In the genomic region with DNA sequence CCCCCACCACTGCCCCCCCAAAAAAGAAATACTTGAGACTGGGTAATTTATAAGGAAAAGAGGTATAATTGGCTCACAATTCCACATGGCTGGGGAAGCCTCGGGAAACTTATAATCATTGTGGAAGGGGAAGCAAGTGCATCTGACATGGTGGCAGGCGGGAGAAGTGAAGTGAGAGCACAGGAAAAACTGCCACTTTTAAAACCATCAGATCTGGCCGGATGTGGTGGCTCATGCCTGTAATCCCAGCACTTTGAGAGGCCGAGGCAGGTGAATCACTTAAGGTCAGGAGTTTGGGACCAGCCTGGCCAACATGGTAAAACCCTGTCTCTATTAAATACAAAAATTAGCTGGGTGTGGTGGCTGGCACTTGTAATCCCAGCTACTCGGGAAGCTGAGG, we compare ENCODE assay signal across 1 cellular context. TPM values are rescaled to one million over a fixed set of nuclear protein-coding genes. Genes with fewer than 3 reads are reported as not detected.
"Had no signal": no experiment of that assay in that cellular context is flagged by ENCODE, and none has a peak within 500 bp of the region (broad histone marks: within the 10 kb centered on the region; RNA-seq: fewer than 3 reads in every experiment).

No MANE protein-coding gene starts in this region.

RNA-seq across cellular contexts. Expression of gene IL1R1, which starts 18.1 kb away (rescaled TPM):
- total RNA-seq: OCI-LY7 had no signal
